In the genomic region with DNA sequence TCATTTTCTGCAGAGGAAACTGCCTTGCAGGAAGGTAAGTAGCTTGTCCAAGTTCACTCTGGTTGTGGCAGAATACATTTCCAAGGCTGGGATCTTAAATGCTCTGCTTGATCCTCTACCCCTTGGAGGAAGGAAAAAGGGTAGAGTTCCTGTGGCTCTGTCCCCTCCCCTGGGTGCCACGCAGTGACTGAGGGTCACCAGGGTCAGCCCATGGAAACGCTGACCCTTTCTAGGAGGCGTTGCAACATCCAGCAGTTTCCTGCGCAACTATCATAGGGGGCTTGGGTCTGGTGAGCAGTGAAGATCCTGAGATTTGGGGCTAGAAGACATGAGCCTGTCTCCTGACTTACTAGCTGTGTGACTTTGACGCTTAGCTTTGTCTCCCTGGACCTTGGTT, we compare ENCODE assay signal across 3 cellular contexts.
TF ChIP-seq lines count a peak whose summit lies in the region.

No MANE protein-coding gene starts in this region.

TF ChIP-seq in SK-N-SH, 30 proteins besides CTCF, POLR2A, EP300 and RAD21 (continued from another document):
- TF ChIP-seq, protein P1, sequence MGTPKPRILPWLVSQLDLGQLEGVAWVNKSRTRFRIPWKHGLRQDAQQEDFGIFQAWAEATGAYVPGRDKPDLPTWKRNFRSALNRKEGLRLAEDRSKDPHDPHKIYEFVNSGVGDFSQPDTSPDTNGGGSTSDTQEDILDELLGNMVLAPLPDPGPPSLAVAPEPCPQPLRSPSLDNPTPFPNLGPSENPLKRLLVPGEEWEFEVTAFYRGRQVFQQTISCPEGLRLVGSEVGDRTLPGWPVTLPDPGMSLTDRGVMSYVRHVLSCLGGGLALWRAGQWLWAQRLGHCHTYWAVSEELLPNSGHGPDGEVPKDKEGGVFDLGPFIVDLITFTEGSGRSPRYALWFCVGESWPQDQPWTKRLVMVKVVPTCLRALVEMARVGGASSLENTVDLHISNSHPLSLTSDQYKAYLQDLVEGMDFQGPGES (IDR thresholded peaks at IDR 0.05; ENCODE audit: low read depth, low read length), result no peak
- TF ChIP-seq SMC3 (IDR thresholded peaks at IDR 0.05; ENCODE audit: low read depth, low read length), result no peak
- no peak for TF ChIP-seq TAF1 (IDR thresholded peaks at IDR 0.05; ENCODE audit: borderline replicate concordance, low read depth, low read length)
TF ChIP-seq in SK-N-SH: peak in this region for 0.

TF ChIP-seq in SK-N-SH treated with all-trans-retinoic acid at 6 μM for 48 hours, 23 proteins besides CTCF, POLR2A, EP300 and RAD21 (continued from another document):
- TF ChIP-seq, protein P2, sequence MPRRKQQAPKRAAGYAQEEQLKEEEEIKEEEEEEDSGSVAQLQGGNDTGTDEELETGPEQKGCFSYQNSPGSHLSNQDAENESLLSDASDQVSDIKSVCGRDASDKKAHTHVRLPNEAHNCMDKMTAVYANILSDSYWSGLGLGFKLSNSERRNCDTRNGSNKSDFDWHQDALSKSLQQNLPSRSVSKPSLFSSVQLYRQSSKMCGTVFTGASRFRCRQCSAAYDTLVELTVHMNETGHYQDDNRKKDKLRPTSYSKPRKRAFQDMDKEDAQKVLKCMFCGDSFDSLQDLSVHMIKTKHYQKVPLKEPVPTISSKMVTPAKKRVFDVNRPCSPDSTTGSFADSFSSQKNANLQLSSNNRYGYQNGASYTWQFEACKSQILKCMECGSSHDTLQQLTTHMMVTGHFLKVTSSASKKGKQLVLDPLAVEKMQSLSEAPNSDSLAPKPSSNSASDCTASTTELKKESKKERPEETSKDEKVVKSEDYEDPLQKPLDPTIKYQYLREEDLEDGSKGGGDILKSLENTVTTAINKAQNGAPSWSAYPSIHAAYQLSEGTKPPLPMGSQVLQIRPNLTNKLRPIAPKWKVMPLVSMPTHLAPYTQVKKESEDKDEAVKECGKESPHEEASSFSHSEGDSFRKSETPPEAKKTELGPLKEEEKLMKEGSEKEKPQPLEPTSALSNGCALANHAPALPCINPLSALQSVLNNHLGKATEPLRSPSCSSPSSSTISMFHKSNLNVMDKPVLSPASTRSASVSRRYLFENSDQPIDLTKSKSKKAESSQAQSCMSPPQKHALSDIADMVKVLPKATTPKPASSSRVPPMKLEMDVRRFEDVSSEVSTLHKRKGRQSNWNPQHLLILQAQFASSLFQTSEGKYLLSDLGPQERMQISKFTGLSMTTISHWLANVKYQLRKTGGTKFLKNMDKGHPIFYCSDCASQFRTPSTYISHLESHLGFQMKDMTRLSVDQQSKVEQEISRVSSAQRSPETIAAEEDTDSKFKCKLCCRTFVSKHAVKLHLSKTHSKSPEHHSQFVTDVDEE (CRISPR knock-in tag; IDR thresholded peaks at IDR 0.05), result no peak
- TF ChIP-seq, protein P3, sequence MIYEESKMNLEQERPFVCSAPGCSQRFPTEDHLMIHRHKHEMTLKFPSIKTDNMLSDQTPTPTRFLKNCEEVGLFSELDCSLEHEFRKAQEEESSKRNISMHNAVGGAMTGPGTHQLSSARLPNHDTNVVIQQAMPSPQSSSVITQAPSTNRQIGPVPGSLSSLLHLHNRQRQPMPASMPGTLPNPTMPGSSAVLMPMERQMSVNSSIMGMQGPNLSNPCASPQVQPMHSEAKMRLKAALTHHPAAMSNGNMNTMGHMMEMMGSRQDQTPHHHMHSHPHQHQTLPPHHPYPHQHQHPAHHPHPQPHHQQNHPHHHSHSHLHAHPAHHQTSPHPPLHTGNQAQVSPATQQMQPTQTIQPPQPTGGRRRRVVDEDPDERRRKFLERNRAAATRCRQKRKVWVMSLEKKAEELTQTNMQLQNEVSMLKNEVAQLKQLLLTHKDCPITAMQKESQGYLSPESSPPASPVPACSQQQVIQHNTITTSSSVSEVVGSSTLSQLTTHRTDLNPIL (CRISPR knock-in tag; IDR thresholded peaks at IDR 0.05; ENCODE audit: low read depth), result no peak
- no peak for TF ChIP-seq ZNF70 (CRISPR knock-in tag; IDR thresholded peaks at IDR 0.05)
- no peak for TF ChIP-seq ZFP30 (CRISPR knock-in tag; IDR thresholded peaks at IDR 0.05)
- TF ChIP-seq OSR1 (CRISPR knock-in tag; IDR thresholded peaks at IDR 0.05), result no peak
- no peak for TF ChIP-seq ZNF565 (CRISPR knock-in tag; conservative IDR thresholded peaks at IDR 0.05; ENCODE audit: low read depth)
- no peak for TF ChIP-seq CSDC2 (CRISPR knock-in tag; IDR thresholded peaks at IDR 0.05)
- no peak for TF ChIP-seq RARB (CRISPR knock-in tag; IDR thresholded peaks at IDR 0.05)

TF ChIP-seq in liver, 16 proteins besides CTCF, POLR2A, EP300 and RAD21 (continued from another document):
- TF ChIP-seq, protein P4, sequence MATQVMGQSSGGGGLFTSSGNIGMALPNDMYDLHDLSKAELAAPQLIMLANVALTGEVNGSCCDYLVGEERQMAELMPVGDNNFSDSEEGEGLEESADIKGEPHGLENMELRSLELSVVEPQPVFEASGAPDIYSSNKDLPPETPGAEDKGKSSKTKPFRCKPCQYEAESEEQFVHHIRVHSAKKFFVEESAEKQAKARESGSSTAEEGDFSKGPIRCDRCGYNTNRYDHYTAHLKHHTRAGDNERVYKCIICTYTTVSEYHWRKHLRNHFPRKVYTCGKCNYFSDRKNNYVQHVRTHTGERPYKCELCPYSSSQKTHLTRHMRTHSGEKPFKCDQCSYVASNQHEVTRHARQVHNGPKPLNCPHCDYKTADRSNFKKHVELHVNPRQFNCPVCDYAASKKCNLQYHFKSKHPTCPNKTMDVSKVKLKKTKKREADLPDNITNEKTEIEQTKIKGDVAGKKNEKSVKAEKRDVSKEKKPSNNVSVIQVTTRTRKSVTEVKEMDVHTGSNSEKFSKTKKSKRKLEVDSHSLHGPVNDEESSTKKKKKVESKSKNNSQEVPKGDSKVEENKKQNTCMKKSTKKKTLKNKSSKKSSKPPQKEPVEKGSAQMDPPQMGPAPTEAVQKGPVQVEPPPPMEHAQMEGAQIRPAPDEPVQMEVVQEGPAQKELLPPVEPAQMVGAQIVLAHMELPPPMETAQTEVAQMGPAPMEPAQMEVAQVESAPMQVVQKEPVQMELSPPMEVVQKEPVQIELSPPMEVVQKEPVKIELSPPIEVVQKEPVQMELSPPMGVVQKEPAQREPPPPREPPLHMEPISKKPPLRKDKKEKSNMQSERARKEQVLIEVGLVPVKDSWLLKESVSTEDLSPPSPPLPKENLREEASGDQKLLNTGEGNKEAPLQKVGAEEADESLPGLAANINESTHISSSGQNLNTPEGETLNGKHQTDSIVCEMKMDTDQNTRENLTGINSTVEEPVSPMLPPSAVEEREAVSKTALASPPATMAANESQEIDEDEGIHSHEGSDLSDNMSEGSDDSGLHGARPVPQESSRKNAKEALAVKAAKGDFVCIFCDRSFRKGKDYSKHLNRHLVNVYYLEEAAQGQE (IDR thresholded peaks at IDR 0.05), result no peak
- TF ChIP-seq, protein P5, sequence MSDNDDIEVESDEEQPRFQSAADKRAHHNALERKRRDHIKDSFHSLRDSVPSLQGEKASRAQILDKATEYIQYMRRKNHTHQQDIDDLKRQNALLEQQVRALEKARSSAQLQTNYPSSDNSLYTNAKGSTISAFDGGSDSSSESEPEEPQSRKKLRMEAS (IDR thresholded peaks at IDR 0.05), result no peak
- no peak for TF ChIP-seq SP1 (IDR thresholded peaks at IDR 0.05)
- TF ChIP-seq TAF1 (conservative IDR thresholded peaks at IDR 0.05), result no peak
- no peak for TF ChIP-seq YY1 (IDR thresholded peaks at IDR 0.05)
- no peak for TF ChIP-seq GABPA (IDR thresholded peaks at IDR 0.05 in 1 of 2, conservative IDR thresholded peaks at IDR 0.05 in 1 of 2)
- TF ChIP-seq EGR1 (IDR thresholded peaks at IDR 0.05; ENCODE audit: low read depth in 2 of 2), result no peak
- TF ChIP-seq, protein P6, sequence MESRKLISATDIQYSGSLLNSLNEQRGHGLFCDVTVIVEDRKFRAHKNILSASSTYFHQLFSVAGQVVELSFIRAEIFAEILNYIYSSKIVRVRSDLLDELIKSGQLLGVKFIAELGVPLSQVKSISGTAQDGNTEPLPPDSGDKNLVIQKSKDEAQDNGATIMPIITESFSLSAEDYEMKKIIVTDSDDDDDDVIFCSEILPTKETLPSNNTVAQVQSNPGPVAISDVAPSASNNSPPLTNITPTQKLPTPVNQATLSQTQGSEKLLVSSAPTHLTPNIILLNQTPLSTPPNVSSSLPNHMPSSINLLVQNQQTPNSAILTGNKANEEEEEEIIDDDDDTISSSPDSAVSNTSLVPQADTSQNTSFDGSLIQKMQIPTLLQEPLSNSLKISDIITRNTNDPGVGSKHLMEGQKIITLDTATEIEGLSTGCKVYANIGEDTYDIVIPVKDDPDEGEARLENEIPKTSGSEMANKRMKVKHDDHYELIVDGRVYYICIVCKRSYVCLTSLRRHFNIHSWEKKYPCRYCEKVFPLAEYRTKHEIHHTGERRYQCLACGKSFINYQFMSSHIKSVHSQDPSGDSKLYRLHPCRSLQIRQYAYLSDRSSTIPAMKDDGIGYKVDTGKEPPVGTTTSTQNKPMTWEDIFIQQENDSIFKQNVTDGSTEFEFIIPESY (IDR thresholded peaks at IDR 0.05), result no peak
- TF ChIP-seq RXRA (IDR thresholded peaks at IDR 0.05), result no peak
- TF ChIP-seq FOXA1 (IDR thresholded peaks at IDR 0.05), result no peak
- TF ChIP-seq JUND (IDR thresholded peaks at IDR 0.05), result no peak
- no peak for TF ChIP-seq HNF4A (conservative IDR thresholded peaks at IDR 0.05)
- no peak for TF ChIP-seq NR2F2 (IDR thresholded peaks at IDR 0.05)
